Comparison of ENCODE assay signal across 7 cellular contexts in the genomic region with DNA sequence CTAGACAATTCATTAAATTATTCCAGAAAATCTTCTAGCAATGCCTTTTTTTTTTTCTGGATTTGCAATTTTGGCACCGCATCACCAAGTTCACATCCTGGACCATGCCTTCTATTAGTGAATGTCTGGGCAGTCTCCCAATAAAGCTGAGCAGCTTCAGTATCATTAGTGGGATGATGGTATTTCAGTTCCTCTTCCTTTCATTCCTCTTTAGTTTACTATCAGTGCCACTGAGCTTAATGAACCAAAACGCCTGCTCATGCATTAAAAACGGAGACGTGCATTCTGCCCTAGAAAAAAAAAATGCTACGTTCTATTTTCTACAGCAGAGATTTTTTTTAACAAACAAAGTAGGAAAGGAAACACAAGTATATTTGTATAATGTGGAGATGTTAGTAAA.
DNase-seq lines count a peak whose midpoint lies in the region; ATAC-seq and TF ChIP-seq lines count a peak whose summit lies in the region.

No MANE protein-coding gene starts in this region.

- DNase-seq in renal cortical epithelial cell (ENCODE audit: low read depth): peak; percentile 75
- no peak for DNase-seq in psoas muscle
- DNase-seq in Calu3: no peak

- H3K9me3 ChIP-seq in psoas muscle: no peaks in the 10 kb centered on the region

- BruUV-seq in Calu3 (replicated peaks; lab: Mats Ljungman, UMichigan): no TSS peak

- no peaks in the 10 kb centered on the region for H3K36me3 Mint-ChIP-seq in Calu3 (ENCODE audit: insufficient read depth, unreplicated experiment)

- no peaks in the 10 kb centered on the region for H3K27me3 Mint-ChIP-seq in Calu3 (ENCODE audit: unreplicated experiment)

- no peaks in the 10 kb centered on the region for H3K36me3 ChIP-seq in psoas muscle (ENCODE audit: insufficient read depth in 1 of 2, low read depth in 1 of 2)

- H3K27ac Mint-ChIP-seq in Calu3 (ENCODE audit: unreplicated experiment): no peak overlapping the region

- WGBS in psoas muscle, 3 donors: 7 to 14% (median 12%) methylated on average over 5 of the region's 5 CpGs

- no peaks in the 10 kb centered on the region for H3K4me1 ChIP-seq in psoas muscle

- peaks cover 5% of the 10 kb centered on the region for H3K9me3 Mint-ChIP-seq in Calu3 (ENCODE audit: low read depth, unreplicated experiment)

- peak; percentile 47 for ATAC-seq in GM19372 (IDR thresholded peaks at IDR 0.05; ENCODE audit: low read depth, unreplicated experiment)
- peak; percentile 83 for ATAC-seq in HG03108 (IDR thresholded peaks at IDR 0.05; ENCODE audit: unreplicated experiment)
- ATAC-seq in psoas muscle: no peak
- no peak for ATAC-seq in GM21529 (IDR thresholded peaks at IDR 0.05; ENCODE audit: unreplicated experiment)

- no peak overlapping the region for H3K4me3 Mint-ChIP-seq in Calu3 (ENCODE audit: low read depth, unreplicated experiment)

- no peaks in the 10 kb centered on the region for H3K4me1 Mint-ChIP-seq in Calu3 (ENCODE audit: low read depth, unreplicated experiment)

- intact Hi-C loops in psoas muscle (cut with DNase I): no loop called here
- intact Hi-C loops in Calu3 (cut with micrococcal nuclease; ENCODE audit: unreplicated experiment): no loop called here

- CTCF ChIA-PET in Calu3 (lab: Charles Lee): interaction anchor here (0.7 kb wide), 1 partner anchor 258 kb away, joined by 5 read pairs; no protein-coding TSS in a partner anchor

- no peaks in the 10 kb centered on the region for H3K27me3 ChIP-seq in psoas muscle (ENCODE audit: insufficient read depth in 3 of 3, low read length in 2 of 3)

- no peak for TF ChIP-seq CTCF in psoas muscle (IDR thresholded peaks at IDR 0.05)
- no peak for TF ChIP-seq CTCF in Calu3 (IDR thresholded peaks at IDR 0.05; ENCODE audit: unreplicated experiment)

- H3K27ac ChIP-seq in angular gyrus (ENCODE audit: low read depth, low read length) (peak overlapping the region; percentile 65), psoas muscle (no peak overlapping the region)

- no peak overlapping the region for H3K4me3 ChIP-seq in psoas muscle

Comparison
In these comparisons a context has a peak if more than half of its experiments do, and no peak if none do; other contexts are left out.
1. ATAC-seq: peak in GM19372 (single experiment) and HG03108 (single experiment); none in psoas muscle (0 of 4) and GM21529 (single experiment).